In the genomic region with DNA sequence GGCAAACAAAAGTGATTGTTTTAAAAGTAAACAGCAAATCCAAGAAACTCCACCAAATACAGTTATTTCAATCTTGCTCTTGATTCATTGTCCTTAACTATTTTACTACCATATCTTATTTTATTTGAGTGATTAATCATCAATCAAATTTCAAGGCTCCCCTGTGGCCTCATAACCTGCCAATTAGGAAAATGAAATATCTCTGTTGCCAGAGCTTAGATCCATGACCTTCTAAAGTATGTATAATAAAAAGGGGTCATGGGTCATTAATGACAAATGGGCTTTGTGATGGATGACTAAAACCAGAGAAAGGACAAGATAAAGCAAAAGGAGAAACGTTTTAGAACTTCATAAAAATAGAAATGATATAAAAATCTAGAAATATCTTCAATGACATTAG, we compare ENCODE assay signal across 29 cellular contexts. TPM values are rescaled to one million over a fixed set of nuclear protein-coding genes. Genes with fewer than 3 reads are reported as not detected.
"Had no signal": no experiment of that assay in that cellular context is flagged by ENCODE, and none has a peak within 500 bp of the region (broad histone marks: within the 10 kb centered on the region; RNA-seq: fewer than 3 reads in every experiment).

No MANE protein-coding gene starts in this region.

- H3K36me3 ChIP-seq: ovary, right lobe of liver, sigmoid colon, stomach, thoracic aorta, thyroid gland, tibial nerve, upper lobe of left lung, vagina had no signal

- H3K36me3 Mint-ChIP-seq: natural killer cell treated with Interleukin-12 subunit alpha and Interleukin-12 subunit beta and Interleukin-15 and Interleukin-18, amount 100 ng/mL, for 72 hours; stimulated activated effector memory CD8-positive, alpha-beta T cell treated with anti-CD3 and anti-CD28 coated beads, Interleukin-12 subunit alpha, Interleukin-12 subunit beta, amount 100 ng/mL, for 72 hours had no signal

- H3K4me1 ChIP-seq: parathyroid adenoma, psoas muscle, right lobe of liver, sigmoid colon, stomach, thyroid gland, tibial nerve, upper lobe of left lung, vagina had no signal

- H3K27ac ChIP-seq: ovary, parathyroid adenoma, psoas muscle, right lobe of liver, sigmoid colon, stomach, thoracic aorta, thyroid gland, tibial nerve, upper lobe of left lung, vagina had no signal

- H2AFZ ChIP-seq: parathyroid adenoma had no signal

- FAIRE-seq: small intestine, urothelium cell line had no signal

- H3K4me3 ChIP-seq: ovary, psoas muscle, right lobe of liver, sigmoid colon, stomach, thoracic aorta, thyroid gland, tibial nerve, upper lobe of left lung, vagina had no signal

- H3K9me3 Mint-ChIP-seq: natural killer cell treated with Interleukin-12 subunit alpha and Interleukin-12 subunit beta and Interleukin-15 and Interleukin-18, amount 100 ng/mL, for 72 hours; nephron progenitor cell; neural crest cell; stimulated activated effector memory CD8-positive, alpha-beta T cell treated with anti-CD3 and anti-CD28 coated beads, Interleukin-12 subunit alpha, Interleukin-12 subunit beta, amount 100 ng/mL, for 72 hours; stimulated activated naive B cell treated with anti-CD40 and anti-IgM and Interleukin-4, amounts not matched to agents 10 μg/mL and 1 μg/mL and 100 μg/mL, for 72 hours; stimulated activated naive CD8-positive, alpha-beta T cell treated with anti-CD3 and anti-CD28 coated beads, Interleukin-15, Interleukin-2, amounts not matched to agents 100 ng/mL and 50 ng/mL, for 24 hours had no signal

- H3K9ac ChIP-seq: parathyroid adenoma had no signal

- H3K9me3 ChIP-seq: ovary, psoas muscle, right lobe of liver, sigmoid colon, stomach, thoracic aorta, thyroid gland, tibial nerve, upper lobe of left lung, vagina had no signal

- DNase-seq: nephron progenitor cell; occipital lobe; ovary; posterior cingulate gyrus; psoas muscle; right cardiac atrium; right lobe of liver; sigmoid colon; small intestine; stimulated activated CD4-positive, alpha-beta T cell treated with anti-CD3 and anti-CD28 coated beads, Interleukin-15, amount 100 ng/mL, for 24 hours; stimulated activated CD4-positive, alpha-beta T cell treated with anti-CD3 and anti-CD28 coated beads, Interleukin-2, amount 100 ng/mL, for 24 hours; stimulated activated CD4-positive, alpha-beta T cell treated with anti-CD3 and anti-CD28 coated beads, Interleukin-2, amount 100 ng/mL, for 48 hours; stimulated activated CD4-positive, alpha-beta T cell treated with anti-CD3 and anti-CD28 coated beads, Interleukin-4, amount 100 ng/mL, for 24 hours; stimulated activated naive B cell treated with anti-CD40 and anti-IgM and Interleukin-4, amounts not matched to agents 10 μg/mL and 1 μg/mL and 100 μg/mL, for 72 hours; stimulated activated naive CD4-positive, alpha-beta T cell treated with Interleukin-2 at 50 U/mL for 16 hours; stomach; thyroid gland; trophoblast cell; upper lobe of left lung had no signal

- H3K27me3 Mint-ChIP-seq: progenitor cell of endocrine pancreas had no signal

- H3K27me3 ChIP-seq: ovary, right lobe of liver, sigmoid colon, stomach, thyroid gland, tibial nerve, upper lobe of left lung, vagina had no signal

- H3K4me1 Mint-ChIP-seq: stimulated activated effector memory CD8-positive, alpha-beta T cell treated with anti-CD3 and anti-CD28 coated beads, Interleukin-12 subunit alpha, Interleukin-12 subunit beta, amount 100 ng/mL, for 72 hours had no signal

- H3K4me3 Mint-ChIP-seq: natural killer cell treated with Interleukin-12 subunit alpha and Interleukin-12 subunit beta and Interleukin-15 and Interleukin-18, amount 100 ng/mL, for 72 hours; nephron progenitor cell; neural crest cell; stimulated activated effector memory CD8-positive, alpha-beta T cell treated with anti-CD3 and anti-CD28 coated beads, Interleukin-12 subunit alpha, Interleukin-12 subunit beta, amount 100 ng/mL, for 72 hours; stimulated activated naive B cell treated with anti-CD40 and anti-IgM and Interleukin-4, amounts not matched to agents 10 μg/mL and 1 μg/mL and 100 μg/mL, for 72 hours; stimulated activated naive CD8-positive, alpha-beta T cell treated with anti-CD3 and anti-CD28 coated beads, Interleukin-15, Interleukin-2, amounts not matched to agents 100 ng/mL and 50 ng/mL, for 24 hours had no signal

- ATAC-seq: natural killer cell treated with Interleukin-12 subunit alpha and Interleukin-12 subunit beta and Interleukin-15 and Interleukin-18, amount 100 ng/mL, for 72 hours; psoas muscle; right cardiac atrium; right lobe of liver; stimulated activated effector memory CD8-positive, alpha-beta T cell treated with anti-CD3 and anti-CD28 coated beads, Interleukin-12 subunit alpha, Interleukin-12 subunit beta, amount 100 ng/mL, for 72 hours; stimulated activated naive B cell treated with anti-CD40 and anti-IgM and Interleukin-4, amounts not matched to agents 10 μg/mL and 1 μg/mL and 100 μg/mL, for 72 hours had no signal

- H3K79me2 ChIP-seq: parathyroid adenoma had no signal

RNA-seq across cellular contexts. Expression of gene NRCAM, which starts 28.5 kb away (rescaled TPM):
- total RNA-seq: natural killer cell treated with Interleukin-12 subunit alpha and Interleukin-12 subunit beta and Interleukin-15 and Interleukin-18, amount 100 ng/mL, for 72 hours had no signal
